Comparison of ENCODE assay signal across 8 cellular contexts in the genomic region with DNA sequence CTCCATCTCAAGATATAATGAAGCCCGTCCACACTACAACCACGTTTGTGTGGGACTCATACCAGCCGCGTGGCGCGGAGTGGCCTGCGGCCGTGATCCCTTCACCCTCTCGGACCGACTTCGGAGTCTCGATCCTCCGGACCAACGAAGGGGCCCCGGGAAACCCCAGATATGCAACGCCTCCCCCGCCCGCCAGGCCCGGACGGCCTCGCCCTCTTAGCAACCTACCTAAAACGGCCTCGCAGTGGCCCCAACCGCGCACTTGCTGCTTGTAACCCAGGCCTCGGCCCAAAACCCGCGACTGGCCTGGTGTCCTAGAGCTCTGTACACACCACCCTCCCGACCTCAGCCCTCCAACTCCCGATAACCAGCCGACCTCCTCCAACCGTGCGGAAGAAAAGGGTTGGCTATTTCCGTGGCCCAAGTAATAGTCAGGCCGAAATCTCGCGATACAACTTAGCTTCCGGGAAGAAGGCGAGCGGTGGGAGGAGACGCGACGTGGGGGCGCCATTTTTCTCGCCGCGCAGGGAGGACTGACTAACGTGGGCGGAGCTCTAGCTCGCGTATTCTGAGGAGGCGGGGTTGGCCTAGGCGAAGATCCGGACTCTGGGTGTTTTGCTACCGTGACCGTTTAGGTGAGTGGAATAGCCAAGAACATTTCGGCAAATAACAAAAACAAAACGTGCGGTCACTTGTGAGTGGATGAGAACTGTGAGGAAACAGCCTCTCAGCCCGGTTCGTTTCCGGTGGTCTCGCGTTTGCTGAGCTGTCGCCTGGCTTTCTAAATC. TPM values are rescaled to one million over a fixed set of nuclear protein-coding genes. Genes with fewer than 3 reads are reported as not detected.
DNase-seq lines count a peak whose midpoint lies in the region; ATAC-seq, FAIRE-seq and TF ChIP-seq lines count a peak whose summit lies in the region.

Gene C11orf54, plus strand, starts transcription at position 579 of the 788 bp plus-strand sequence. CDS start 5,722 bp downstream, outside the sequence.
Gene TAF1D, minus strand, starts transcription at position 402 of the 788 bp plus-strand sequence. CDS start 2,191 bp downstream, outside the sequence.

- peaks cover 2 to 55% of the 10 kb centered on the region in 2 donors for H3K36me3 ChIP-seq in psoas muscle (ENCODE audit: insufficient read depth in 1 of 2, low read depth in 1 of 2)

- peak within 1 kb of the TSS; percentile 99 for H3K27ac Mint-ChIP-seq in T-helper 17 cell

- peaks cover 40% of the 10 kb centered on the region for H3K4me1 ChIP-seq in psoas muscle

- DNase-seq in NCI-H1694 treated with DMSO at 0.1 percent for 48 hours (lab: John Stamatoyannopoulos, UW) (peak; percentile 77), T-helper 17 cell (peak; percentile 91 to 94 (median 94)), amygdala (lab: John Stamatoyannopoulos, UW) (peak; percentile 61 to 97 (median 92)), left ventricle myocardium superior (peak; percentile 97), psoas muscle (peak; percentile 97 to 99), urothelium cell line (ENCODE audit: low spot score) (peak; percentile 95)

- TF ChIP-seq CTCF in psoas muscle (IDR thresholded peaks at IDR 0.05): no peak

- peak; percentile 55 for FAIRE-seq in urothelium cell line (lab: Jason Lieb, UNC)

- peak; percentile 97 for TF ChIP-seq POLR2A in GM15510 (IDR thresholded peaks at IDR 0.05; ENCODE audit: borderline replicate concordance, extremely low read depth, insufficient read length)

- ATAC-seq in HG02885 (IDR thresholded peaks at IDR 0.05; ENCODE audit: poor library complexity, unreplicated experiment) (peak; percentile 83), T-helper 17 cell (peak; percentile 92), left ventricle myocardium superior (peak; percentile 97), psoas muscle (peak; percentile 94 to 96 (median 96))

- H3K36me3 Mint-ChIP-seq in T-helper 17 cell (ENCODE audit: low read depth): peaks cover 3% of the 10 kb centered on the region

- peak within 1 kb of the TSS; percentile 88 for H3K4me3 ChIP-seq in psoas muscle

- no peaks in the 10 kb centered on the region for H3K27me3 Mint-ChIP-seq in T-helper 17 cell

- H3K27me3 ChIP-seq in psoas muscle (ENCODE audit: insufficient read depth in 3 of 3, low read length in 2 of 3): no peaks in the 10 kb centered on the region

- 0 to 1% (median 0%) methylated on average over 65 of the region's 65 CpGs for WGBS in psoas muscle, 3 donors

- peak within 1 kb of the TSS; percentile 99 for H3K4me3 Mint-ChIP-seq in T-helper 17 cell

- intact Hi-C loops in left ventricle myocardium superior (cut with micrococcal nuclease): loop anchor here (5.0 kb wide), 1 partner anchor 41 kb away; the partner anchor contains the start of gene MED17
- intact Hi-C loops in psoas muscle (cut with DNase I): loop anchor here (2.0 to 5.0 kb wide), 2 partner anchors 41 to 44 kb away; partner anchors contain the start of gene MED17 (in 2 of the 2)

- H3K9me3 ChIP-seq in T-helper 17 cell (ENCODE audit: control insufficient read depth, low read length, poor library complexity, severe bottlenecking): no peaks in the 10 kb centered on the region
- no peaks in the 10 kb centered on the region for H3K9me3 ChIP-seq in psoas muscle

- H3K27ac ChIP-seq in psoas muscle: peak within 1 kb of the TSS; percentile 95

- H3K4me1 Mint-ChIP-seq in T-helper 17 cell: peaks cover 53% of the 10 kb centered on the region

RNA-seq across cellular contexts. Expression of gene C11orf54, which starts in this region (rescaled TPM):
- 10 to 100 TPM; 12.1 to 13.9 TPM for total RNA-seq in T-helper 17 cell
- total RNA-seq in left ventricle myocardium superior: 36.4 TPM
- 10 to 100 TPM; 20.6 to 37.0 (median 27.4) TPM for total RNA-seq in psoas muscle
- polyA plus RNA-seq in psoas muscle: 10 to 100 TPM; 17.6 to 60.6 (median 25.6) TPM

RNA-seq across cellular contexts. Expression of gene TAF1D, which starts in this region (rescaled TPM):
- 100 to 1,000 TPM; 129 to 143 TPM for total RNA-seq in T-helper 17 cell
- total RNA-seq in left ventricle myocardium superior: 36.1 TPM
- total RNA-seq in psoas muscle: 10 to 100 TPM; 53.7 to 84.7 (median 79.2) TPM
- 100 to 1,000 TPM; 100 to 151 (median 111) TPM for polyA plus RNA-seq in psoas muscle

Comparison
In these comparisons a context has a peak if more than half of its experiments do, and no peak if none do; other contexts are left out.
1. Peak in every context shown above with its lines: DNase-seq, ATAC-seq, H3K4me3 ChIP-seq and H3K27ac ChIP-seq.